In the genomic region with DNA sequence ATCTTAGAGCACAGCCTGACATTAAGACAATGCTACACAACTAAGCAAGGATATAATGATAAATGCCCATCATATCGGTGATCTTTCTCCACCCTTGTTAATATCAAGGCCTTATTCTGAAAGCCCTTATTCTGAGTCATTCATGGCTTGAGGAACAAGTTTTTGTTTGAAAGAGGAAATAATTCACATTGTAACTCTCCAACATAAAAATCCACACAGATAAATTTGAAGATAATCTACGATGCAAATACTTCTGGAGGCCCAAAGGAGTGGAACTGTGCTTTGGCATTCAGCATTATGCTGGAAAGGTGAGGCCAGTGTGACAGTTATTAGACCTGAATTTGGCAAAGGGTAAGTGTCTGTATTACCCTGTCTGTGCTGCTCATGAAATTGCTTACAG, we compare ENCODE assay signal across 24 cellular contexts.
DNase-seq lines count a peak whose midpoint lies in the region; ATAC-seq and TF ChIP-seq lines count a peak whose summit lies in the region.
"Had no signal": no experiment of that assay in that cellular context is flagged by ENCODE, and none has a peak within 500 bp of the region (broad histone marks: within the 10 kb centered on the region; RNA-seq: fewer than 3 reads in every experiment).

No MANE protein-coding gene starts in this region.

- no peaks in the 10 kb centered on the region for H4K20me1 ChIP-seq in PC-3 (ENCODE audit: low read length)
- H4K20me1 ChIP-seq: BLaER1 had no signal

- POLR2A ChIA-PET in PC-3 (lab: Charles Lee; ENCODE audit: unreplicated experiment): no interaction called here

- H3K9me3 ChIP-seq in PC-3 (ENCODE audit: low read length): no peaks in the 10 kb centered on the region
- H3K9me3 ChIP-seq: BE2C, BLaER1 had no signal

- no peaks in the 10 kb centered on the region for H3K27me3 ChIP-seq in PC-3 (ENCODE audit: low read length)
- H3K27me3 ChIP-seq: BE2C, BLaER1 had no signal

- peaks cover 18% of the 10 kb centered on the region for H3K4me1 ChIP-seq in PC-3 (ENCODE audit: insufficient read depth, low read length)
- H3K4me1 ChIP-seq: BE2C had no signal

- ATAC-seq in PC-3: no peak
- ATAC-seq in HG02678 (IDR thresholded peaks at IDR 0.05; ENCODE audit: unreplicated experiment): no peak

- no peak for TF ChIP-seq CTCF in PC-3 (conservative IDR thresholded peaks at IDR 0.05; ENCODE audit: low read depth, low read length)
- no peak for TF ChIP-seq CTCF in VCaP (conservative IDR thresholded peaks at IDR 0.05)

- H3K9me2 ChIP-seq in PC-3 (replicated peaks; ENCODE audit: low read length): no peaks in the 10 kb centered on the region

- peak overlapping the region; percentile 19; the same call in 1 of the 2 replicates for H3K4me2 ChIP-seq in PC-3 (ENCODE audit: low read length)
- H3K4me2 ChIP-seq: BLaER1 had no signal

- CTCF ChIA-PET in PC-3 (lab: Charles Lee): no interaction called here

- H3F3A ChIP-seq in PC-3 (ENCODE audit: low read length, unreplicated experiment): no peaks in the 10 kb centered on the region

- H3K36me3 ChIP-seq in PC-3 (ENCODE audit: low read depth, low read length): no peaks in the 10 kb centered on the region
- H3K36me3 ChIP-seq: BE2C, BLaER1 had no signal

- H3K4me3 ChIP-seq in PC-3 (ENCODE audit: low read length): no peak overlapping the region
- H3K4me3 ChIP-seq: BLaER1, GM12878 had no signal

- H3K27ac ChIP-seq in PC-3 (ENCODE audit: low read length): no peak overlapping the region
- peak overlapping the region; percentile 48 for H3K27ac ChIP-seq in VCaP
- H3K27ac ChIP-seq: BLaER1 had no signal

- peak; percentile 15 for DNase-seq in NOMO-1 treated with DMSO at 0.1 percent for 48 hours (lab: John Stamatoyannopoulos, UW; ENCODE audit: unreplicated experiment)
- DNase-seq in NOMO-1 treated with dmso at 0.1 percent for 144 hours (lab: John Stamatoyannopoulos, UW; ENCODE audit: unreplicated experiment): no peak
- peak; percentile 42 for DNase-seq in PC-3
- no peak for DNase-seq in SHP77 (lab: John Stamatoyannopoulos, UW)
- DNase-seq in amniotic stem cell (lab: John Stamatoyannopoulos, UW): no peak
- DNase-seq: 8988T; ACHN; BE2C; C1 segment of cervical spinal cord; CD4-positive, alpha-beta memory T cell; CD4-positive, CD25-positive, alpha-beta regulatory T cell; CD8-positive, alpha-beta memory T cell; COR-L47; DMS 273 treated with DMSO at 0.1 percent for 48 hours; DMS153; DMS53; DMS79; DND-41; EL; GDM1 had no signal

- no peak overlapping the region for H3K9ac ChIP-seq in PC-3 (ENCODE audit: low read length)
- H3K9ac ChIP-seq: BLaER1 had no signal

- no peaks in the 10 kb centered on the region for H3K79me2 ChIP-seq in PC-3 (ENCODE audit: low read length)

- intact Hi-C loops in PC-3 (cut with micrococcal nuclease): loop anchor here (10.0 kb wide), 1 partner anchor 309 kb away; a partner anchor contains a TSS

- no TSS peak for BruUV-seq in PC-3 (replicated peaks; lab: Mats Ljungman, UMichigan)

- no peak overlapping the region for H2AFZ ChIP-seq in PC-3 (ENCODE audit: low read length)

Comparison
In these comparisons a context has a peak if more than half of its experiments do, and no peak if none do; other contexts are left out.
1. DNase-seq: peak in NOMO-1 treated with DMSO at 0.1 percent for 48 hours (single experiment) and PC-3 (single experiment); none in NOMO-1 treated with dmso at 0.1 percent for 144 hours (single experiment), SHP77 (0 of 2) and amniotic stem cell (single experiment).